22 cellular contexts compared by ENCODE assay signal in the genomic region with DNA sequence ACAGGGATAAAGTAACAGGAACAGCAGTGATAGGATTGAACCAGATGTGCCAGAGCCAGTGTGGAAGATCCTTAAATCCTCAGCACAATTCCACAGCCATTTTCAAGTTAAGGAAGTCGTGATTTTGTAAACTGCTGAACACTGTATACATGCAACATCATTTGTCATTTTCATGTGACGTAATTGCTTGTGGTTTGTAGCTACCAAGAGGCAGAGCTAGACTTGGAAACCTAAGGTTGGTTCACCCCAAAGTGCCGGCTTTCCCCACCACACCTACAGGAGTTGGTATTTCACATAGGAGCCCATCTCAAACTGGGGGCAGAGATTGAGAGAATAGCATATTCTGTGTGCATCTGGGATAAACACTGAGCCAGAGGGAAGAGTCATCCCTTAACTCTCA.
DNase-seq lines count a peak whose midpoint lies in the region; ATAC-seq, FAIRE-seq and TF ChIP-seq lines count a peak whose summit lies in the region.
"Had no signal": no experiment of that assay in that cellular context is flagged by ENCODE, and none has a peak within 500 bp of the region (broad histone marks: within the 10 kb centered on the region; RNA-seq: fewer than 3 reads in every experiment).

No MANE protein-coding gene starts in this region.

- RAD21 ChIA-PET in GM12878 (lab: Charles Lee; ENCODE audit: unreplicated experiment): interaction anchor here (0.9 to 2.8 kb wide), 7 partner anchors 15 to 462 kb away, joined by 3 to 17 read pairs (median 3); no protein-coding TSS in a partner anchor

- H3K4me1 ChIP-seq in BLaER1 (peaks cover 26% of the 10 kb centered on the region), GM12878 (ENCODE audit: control insufficient read depth, insufficient read depth, low read length) (peaks cover 20% of the 10 kb centered on the region), upper lobe of right lung (no peaks in the 10 kb centered on the region), ascending aorta (no peaks in the 10 kb centered on the region)

- H3K4me1 Mint-ChIP-seq in nephron progenitor cell: peaks cover 27% of the 10 kb centered on the region

- H4K20me1 ChIP-seq in BLaER1 (no peaks in the 10 kb centered on the region), GM12878 (ENCODE audit: control insufficient read depth, insufficient read depth) (no peaks in the 10 kb centered on the region)

- TF ChIP-seq CTCF in GM12878 (IDR thresholded peaks at IDR 0.05 in 2 of 3, conservative IDR thresholded peaks at IDR 0.05 in 1 of 3; ENCODE audit: control insufficient read depth in 2 of 3, extremely low read depth in 1 of 3, insufficient read depth in 1 of 3, low read depth in 3 of 3, low read length in 3 of 3) (no peak), nephron progenitor cell (IDR thresholded peaks at IDR 0.05) (no peak), upper lobe of right lung (IDR thresholded peaks at IDR 0.05) (no peak), ascending aorta (IDR thresholded peaks at IDR 0.05) (no peak)

- DNase-seq in HCEC 1CT (peak; percentile 12), GM12878 (ENCODE audit: low read depth, low spot score) (no peak), nephron progenitor cell (no peak), HuH-7 (ENCODE audit: low spot score) (no peak), upper lobe of right lung (no peak), medulla oblongata (ENCODE audit: extremely low spot score) (no peak), ascending aorta (ENCODE audit: low spot score in 2 of 2) (no peak)
- DNase-seq: CD4-positive, CD25-positive, alpha-beta regulatory T cell; COR-L47; DMS79 treated with DMSO at 0.1 percent for 48 hours; Kasumi-1; MG63; NCI-H1048; NCI-H1417 treated with DMSO at 0.1 percent for 48 hours; NCI-H187; SHP77 treated with DMSO at 0.1 percent for 48 hours had no signal

- in situ Hi-C loops in GM12878 (cut with MboI): no loop called here

- no peak overlapping the region for H3K27ac ChIP-seq in BLaER1
- H3K27ac ChIP-seq in GM12878 (ENCODE audit: control insufficient read depth, insufficient read depth): no peak overlapping the region
- H3K27ac ChIP-seq in upper lobe of right lung: no peak overlapping the region
- no peak overlapping the region for H3K27ac ChIP-seq in ascending aorta
- H3K27ac ChIP-seq: RWPE1, SK-N-MC had no signal

- no peak for TF ChIP-seq POLR2A in GM12878 (IDR thresholded peaks at IDR 0.05; ENCODE audit: low read depth, low read length)

- H3K27ac Mint-ChIP-seq in nephron progenitor cell: peak overlapping the region; percentile 88
- H3K27ac Mint-ChIP-seq: CD4-positive, CD25-positive, alpha-beta regulatory T cell; GM23338 had no signal

- H3K9ac ChIP-seq in BLaER1 (no peak overlapping the region), GM12878 (ENCODE audit: control insufficient read depth, insufficient read depth, low read length) (0 out of 2 replicates have a peak overlapping the region, but pooled peaks have one; percentile 19)

- FAIRE-seq in GM12878 (lab: Jason Lieb, UNC): peak; percentile 31
- FAIRE-seq: GM12891 had no signal

- intact Hi-C loops in GM12878 (cut with micrococcal nuclease; ENCODE audit: unreplicated experiment): no loop called here
- intact Hi-C loops in upper lobe of right lung (cut with DNase I): no loop called here
- intact Hi-C loops in ascending aorta (cut with DNase I): no loop called here

- POLR2A ChIA-PET in GM12878 (lab: Charles Lee): interaction anchor here (1.0 kb wide), 1 partner anchor 19 kb away, joined by 3 read pairs; no protein-coding TSS in a partner anchor

- BruUV-seq in GM12878 (replicated peaks; lab: Mats Ljungman, UMichigan): TSS peak; percentile 88

- H2AFZ ChIP-seq in GM12878 (ENCODE audit: control insufficient read depth, low read depth, low read length): no peak overlapping the region
- H2AFZ ChIP-seq: GM23338 had no signal

- CTCF ChIA-PET in GM12878 (lab: Yijun Ruan, JAX): interaction anchor here (0.6 to 6.7 kb wide), 9 partner anchors 10 to 1037 kb away, joined by 3 to 73 read pairs (median 6); no protein-coding TSS in a partner anchor

- SMC1A ChIA-PET in GM12878 (lab: Charles Lee; ENCODE audit: uncharacterized antibody, unreplicated experiment): interaction anchor here (1.0 to 3.5 kb wide), 8 partner anchors 19 to 307 kb away, joined by 3 to 14 read pairs (median 6); no protein-coding TSS in a partner anchor

- H3K36me3 Mint-ChIP-seq in nephron progenitor cell (ENCODE audit: low read depth): no peaks in the 10 kb centered on the region
- H3K36me3 Mint-ChIP-seq: CD4-positive, CD25-positive, alpha-beta regulatory T cell had no signal

- H3K9me3 ChIP-seq in BLaER1 (no peaks in the 10 kb centered on the region), GM12878 (replicated peaks; ENCODE audit: control insufficient read depth, insufficient read depth, low read length) (peaks cover 6% of the 10 kb centered on the region; the same call in 1 of the 3 replicates), upper lobe of right lung (no peaks in the 10 kb centered on the region), ascending aorta (no peaks in the 10 kb centered on the region)
- H3K9me3 ChIP-seq: MG63 had no signal

- peak overlapping the region; percentile 25 for H3K4me2 ChIP-seq in BLaER1
- H3K4me2 ChIP-seq in GM12878 (ENCODE audit: control insufficient read depth, insufficient read depth): peak overlapping the region; percentile 51; the same call in 1 of the 2 replicates
- H3K4me2 ChIP-seq: GM23338 had no signal

- peaks cover 10% of the 10 kb centered on the region for H3K9me3 Mint-ChIP-seq in nephron progenitor cell
- H3K9me3 Mint-ChIP-seq: GM23338 had no signal

- no peak overlapping the region for H3K4me3 ChIP-seq in BLaER1
- H3K4me3 ChIP-seq in GM12878: no peak overlapping the region
- H3K4me3 ChIP-seq in upper lobe of right lung: no peak overlapping the region
- H3K4me3 ChIP-seq in ascending aorta: no peak overlapping the region
- H3K4me3 ChIP-seq: GM23338, MG63, SK-N-MC had no signal

- no peaks in the 10 kb centered on the region for H3K27me3 ChIP-seq in BLaER1
- H3K27me3 ChIP-seq in GM12878 (replicated peaks in 1 of 2; ENCODE audit: control insufficient read depth in 2 of 2, insufficient read depth in 2 of 2, low read length in 1 of 2): no peaks in the 10 kb centered on the region
- H3K27me3 ChIP-seq in upper lobe of right lung: no peaks in the 10 kb centered on the region
- no peaks in the 10 kb centered on the region for H3K27me3 ChIP-seq in ascending aorta
- H3K27me3 ChIP-seq: MG63 had no signal

- no peaks in the 10 kb centered on the region for H3K79me2 ChIP-seq in GM12878 (ENCODE audit: control insufficient read depth, insufficient read depth, low read length)

- no peaks in the 10 kb centered on the region for H3K36me3 ChIP-seq in BLaER1
- H3K36me3 ChIP-seq in GM12878 (ENCODE audit: control insufficient read depth in 2 of 2, insufficient read depth in 2 of 2, low read length in 1 of 2): no peaks in the 10 kb centered on the region
- H3K36me3 ChIP-seq in upper lobe of right lung: no peaks in the 10 kb centered on the region
- no peaks in the 10 kb centered on the region for H3K36me3 ChIP-seq in ascending aorta
- H3K36me3 ChIP-seq: MG63 had no signal

- 24% methylated on average over 3 of the region's 3 CpGs for WGBS in GM12878 (ENCODE audit: insufficient coverage, insufficient replicate concordance, low lambda C conversion rate, missing lambda C conversion rate)

- no peak overlapping the region for H3K4me3 Mint-ChIP-seq in nephron progenitor cell
- H3K4me3 Mint-ChIP-seq: CD4-positive, CD25-positive, alpha-beta regulatory T cell; GM23338 had no signal

- TF ChIP-seq RAD21 in GM12878 (IDR thresholded peaks at IDR 0.05; ENCODE audit: insufficient read depth, low read depth, low read length): no peak

- no peak for TF ChIP-seq EP300 in GM12878 (IDR thresholded peaks at IDR 0.05; ENCODE audit: borderline replicate concordance in 1 of 2, control insufficient read depth in 1 of 2, low read depth in 2 of 2, low read length in 2 of 2)

- ATAC-seq in GM12878 (peak; percentile 58), upper lobe of right lung (no peak)
- ATAC-seq: GM23338, HCT116 had no signal

- peaks cover 36% of the 10 kb centered on the region for H3K27me3 Mint-ChIP-seq in nephron progenitor cell (ENCODE audit: low read depth, poor library complexity)

TF ChIP-seq in GM12878, 131 proteins besides CTCF, POLR2A, EP300 and RAD21 (continues in another document):
- no peak for TF ChIP-seq ASH2L (IDR thresholded peaks at IDR 0.05; ENCODE audit: borderline replicate concordance, low read depth)
- TF ChIP-seq IKZF1 (conservative IDR thresholded peaks at IDR 0.05): peak; percentile 45; the same call in 1 of the 2 replicates
- peak; percentile 55; the same call in 1 of the 2 replicates for TF ChIP-seq CREB1 (IDR thresholded peaks at IDR 0.05; ENCODE audit: low read depth)
- TF ChIP-seq, protein P1, sequence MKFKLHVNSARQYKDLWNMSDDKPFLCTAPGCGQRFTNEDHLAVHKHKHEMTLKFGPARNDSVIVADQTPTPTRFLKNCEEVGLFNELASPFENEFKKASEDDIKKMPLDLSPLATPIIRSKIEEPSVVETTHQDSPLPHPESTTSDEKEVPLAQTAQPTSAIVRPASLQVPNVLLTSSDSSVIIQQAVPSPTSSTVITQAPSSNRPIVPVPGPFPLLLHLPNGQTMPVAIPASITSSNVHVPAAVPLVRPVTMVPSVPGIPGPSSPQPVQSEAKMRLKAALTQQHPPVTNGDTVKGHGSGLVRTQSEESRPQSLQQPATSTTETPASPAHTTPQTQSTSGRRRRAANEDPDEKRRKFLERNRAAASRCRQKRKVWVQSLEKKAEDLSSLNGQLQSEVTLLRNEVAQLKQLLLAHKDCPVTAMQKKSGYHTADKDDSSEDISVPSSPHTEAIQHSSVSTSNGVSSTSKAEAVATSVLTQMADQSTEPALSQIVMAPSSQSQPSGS (IDR thresholded peaks at IDR 0.05; ENCODE audit: low read length): no peak
- TF ChIP-seq POLR2AphosphoS5 (IDR thresholded peaks at IDR 0.05; ENCODE audit: low read length): no peak
- TF ChIP-seq EED (IDR thresholded peaks at IDR 0.05; ENCODE audit: low read depth): peak; percentile 39; the same call in 1 of the 2 replicates
- no peak for TF ChIP-seq TBL1XR1 (IDR thresholded peaks at IDR 0.05; ENCODE audit: low read depth, low read length)
